25 cellular contexts compared by ENCODE assay signal in genomic region chr11:118900535-118901384, GRCh38. TPM values are rescaled to one million over a fixed set of nuclear protein-coding genes. Genes with fewer than 3 reads are reported as not detected.
DNase-seq lines count a peak whose midpoint lies in the region; ATAC-seq and TF ChIP-seq lines count a peak whose summit lies in the region.
"Had no signal": no experiment of that assay in that cellular context is flagged by ENCODE, and none has a peak within 500 bp of the region (broad histone marks: within the 10 kb centered on the region; RNA-seq: fewer than 3 reads in every experiment).

No MANE protein-coding gene starts in this region.

- BruUV-seq in Calu3 (replicated peaks; lab: Mats Ljungman, UMichigan) = no TSS peak

- H2AFZ ChIP-seq in neuronal stem cell (ENCODE audit: low read length) = no peak overlapping the region

- H3K9ac ChIP-seq in neuronal stem cell (ENCODE audit: low read depth, low read length, poor library complexity) = no peak overlapping the region

- peak overlapping the region; percentile 60 for H3K23ac ChIP-seq in neuronal stem cell (ENCODE audit: low read depth, low read length, poor library complexity)

- peak overlapping the region; percentile 51 for H3K4me3 Mint-ChIP-seq in CD4-positive, alpha-beta T cell
- H3K4me3 Mint-ChIP-seq in Calu3 (ENCODE audit: low read depth, unreplicated experiment) = no peak overlapping the region
- H3K4me3 Mint-ChIP-seq in activated naive CD8-positive, alpha-beta T cell treated with anti-CD3 and anti-CD28 coated beads, Interleukin-2, amount 50 U/mL, for 24 hours = no peak overlapping the region
- H3K4me3 Mint-ChIP-seq: activated T-helper 1 cell treated with anti-CD3 and anti-CD28 coated beads, Interleukin-12 subunit alpha, Interleukin-12 subunit beta, Interleukin-2, Interleukin-4 antibody, amounts not matched to agents 30 ng/mL and 10 ng/mL and 1 ng/mL, durations not matched to agents 14 hours and 24 hours and 36 hours; H9 had no signal

- H3K4me1 ChIP-seq in neuronal stem cell (ENCODE audit: control insufficient read depth in 2 of 2, insufficient read depth in 1 of 2, low read depth in 1 of 2, low read length in 2 of 2) = peaks cover 0 to 4% of the 10 kb centered on the region in 2 donors

- intact Hi-C loops in CD4-positive, alpha-beta T cell (cut with DNase I, micrococcal nuclease) = no loop called here
- intact Hi-C loops in Calu3 (cut with micrococcal nuclease; ENCODE audit: unreplicated experiment) (no loop called here), left colon (cut with DNase I, micrococcal nuclease) (loop anchor here in 1 of 2 donors (5.0 kb wide), 1 partner anchor 37 kb away; no protein-coding TSS in a partner anchor)

- TF ChIP-seq CTCF in CD4-positive, alpha-beta T cell (IDR thresholded peaks at IDR 0.05) = no peak
- TF ChIP-seq CTCF in Calu3 (IDR thresholded peaks at IDR 0.05; ENCODE audit: unreplicated experiment) = no peak

- H3K36me3 Mint-ChIP-seq in CD4-positive, alpha-beta T cell (ENCODE audit: low read depth) = peaks cover 90% of the 10 kb centered on the region
- peaks cover 52% of the 10 kb centered on the region for H3K36me3 Mint-ChIP-seq in Calu3 (ENCODE audit: insufficient read depth, unreplicated experiment)
- H3K36me3 Mint-ChIP-seq in activated naive CD8-positive, alpha-beta T cell treated with anti-CD3 and anti-CD28 coated beads, Interleukin-2, amount 50 U/mL, for 24 hours (ENCODE audit: low read depth) = peaks cover 12% of the 10 kb centered on the region

- no peak overlapping the region for H3K14ac ChIP-seq in neuronal stem cell (ENCODE audit: low read length)

- peaks cover 3% of the 10 kb centered on the region for H3K79me1 ChIP-seq in neuronal stem cell (ENCODE audit: low read depth, low read length)

- H3K4me1 Mint-ChIP-seq in CD4-positive, alpha-beta T cell (ENCODE audit: low read depth) = peaks cover 27% of the 10 kb centered on the region
- H3K4me1 Mint-ChIP-seq in Calu3 (ENCODE audit: low read depth, unreplicated experiment) = peaks cover 10% of the 10 kb centered on the region
- peaks cover 21% of the 10 kb centered on the region for H3K4me1 Mint-ChIP-seq in activated naive CD8-positive, alpha-beta T cell treated with anti-CD3 and anti-CD28 coated beads, Interleukin-2, amount 50 U/mL, for 24 hours

- H3K18ac ChIP-seq in neuronal stem cell (ENCODE audit: low read length) = no peak overlapping the region

- H3K36me3 ChIP-seq in neuronal stem cell (replicated peaks in 1 of 2; ENCODE audit: control insufficient read depth in 2 of 2, insufficient read depth in 2 of 2, low read length in 2 of 2) = peaks cover 38 to 44% of the 10 kb centered on the region in 2 donors

- peak overlapping the region; percentile 43 for H4K8ac ChIP-seq in neuronal stem cell (ENCODE audit: low read depth, low read length)

- H2BK120ac ChIP-seq in neuronal stem cell (ENCODE audit: low read depth, low read length) = no peak overlapping the region

- no peaks in the 10 kb centered on the region for H3K9me3 Mint-ChIP-seq in CD4-positive, alpha-beta T cell
- H3K9me3 Mint-ChIP-seq in Calu3 (ENCODE audit: low read depth, unreplicated experiment) = no peaks in the 10 kb centered on the region
- no peaks in the 10 kb centered on the region for H3K9me3 Mint-ChIP-seq in activated naive CD8-positive, alpha-beta T cell treated with anti-CD3 and anti-CD28 coated beads, Interleukin-2, amount 50 U/mL, for 24 hours
- H3K9me3 Mint-ChIP-seq: activated T-helper 1 cell treated with anti-CD3 and anti-CD28 coated beads, Interleukin-12 subunit alpha, Interleukin-12 subunit beta, Interleukin-2, Interleukin-4 antibody, amounts not matched to agents 30 ng/mL and 10 ng/mL and 1 ng/mL, durations not matched to agents 14 hours and 24 hours and 36 hours; H9 had no signal

- H3K27me3 Mint-ChIP-seq in CD4-positive, alpha-beta T cell = no peaks in the 10 kb centered on the region
- H3K27me3 Mint-ChIP-seq in Calu3 (ENCODE audit: unreplicated experiment) = no peaks in the 10 kb centered on the region
- no peaks in the 10 kb centered on the region for H3K27me3 Mint-ChIP-seq in activated naive CD8-positive, alpha-beta T cell treated with anti-CD3 and anti-CD28 coated beads, Interleukin-2, amount 50 U/mL, for 24 hours

- H3K9me3 ChIP-seq in CD4-positive, alpha-beta T cell (ENCODE audit: control insufficient read depth, low read length) = no peaks in the 10 kb centered on the region
- H3K9me3 ChIP-seq in neuronal stem cell (replicated peaks in 1 of 2; ENCODE audit: control insufficient read depth in 2 of 2, insufficient read depth in 1 of 2, low read depth in 1 of 2, low read length in 2 of 2) = no peaks in the 10 kb centered on the region
- H3K9me3 ChIP-seq: transverse colon had no signal

- POLR2A ChIA-PET in CD4-positive, alpha-beta T cell (lab: Charles Lee) = interaction anchor here (0.5 to 3.0 kb wide), 4 partner anchors 12 to 109 kb away, joined by 3 to 16 read pairs (median 4); partner anchors contain the start of gene DDX6

- H3K4me3 ChIP-seq in neuronal stem cell (ENCODE audit: low read length in 2 of 2) = no peak overlapping the region
- H3K4me3 ChIP-seq: GM12878, SK-N-MC, transverse colon had no signal

- no peak overlapping the region for H4K91ac ChIP-seq in neuronal stem cell (ENCODE audit: low read depth, low read length, poor library complexity)

- CTCF ChIA-PET in CD4-positive, alpha-beta T cell (lab: Charles Lee) = no interaction called here
- CTCF ChIA-PET in Calu3 (lab: Charles Lee) = no interaction called here

- H3K27ac Mint-ChIP-seq in CD4-positive, alpha-beta T cell = peak overlapping the region; percentile 97
- H3K27ac Mint-ChIP-seq in Calu3 (ENCODE audit: unreplicated experiment) = peak overlapping the region; percentile 69
- peak overlapping the region; percentile 49 for H3K27ac Mint-ChIP-seq in activated naive CD8-positive, alpha-beta T cell treated with anti-CD3 and anti-CD28 coated beads, Interleukin-2, amount 50 U/mL, for 24 hours
- H3K27ac Mint-ChIP-seq: activated T-helper 1 cell treated with anti-CD3 and anti-CD28 coated beads, Interleukin-12 subunit alpha, Interleukin-12 subunit beta, Interleukin-2, Interleukin-4 antibody, amounts not matched to agents 30 ng/mL and 10 ng/mL and 1 ng/mL, durations not matched to agents 14 hours and 24 hours and 36 hours had no signal

- no CpG with 5 or more reads among the region's 29 CpGs for WGBS in neuronal stem cell (ENCODE audit: extremely low coverage in 2 of 2, insufficient read length in 2 of 2, insufficient replicate concordance in 1 of 2), 2 donors

- H2AK5ac ChIP-seq in neuronal stem cell (ENCODE audit: low read depth, low read length) = no peak overlapping the region

- H2BK12ac ChIP-seq in neuronal stem cell (ENCODE audit: low read length) = no peak overlapping the region

- peak overlapping the region; percentile 35 for H2BK5ac ChIP-seq in neuronal stem cell (ENCODE audit: low read length)

- H3K4ac ChIP-seq in neuronal stem cell (ENCODE audit: low read length) = no peak overlapping the region

- DNase-seq in CD4-positive, alpha-beta T cell = no peak
- DNase-seq in Calu3 (no peak), neuronal stem cell (ENCODE audit: low spot score) (no peak), GM19238 (ENCODE audit: insufficient read length, low spot score) (no peak), left colon (no peak)
- no peak for DNase-seq in activated naive CD8-positive, alpha-beta T cell treated with anti-CD3 and anti-CD28 coated beads, Interleukin-2, amount 50 U/mL, for 24 hours
- DNase-seq in activated CD4-positive, CD25-positive, alpha-beta regulatory T cell treated with anti-CD3 and anti-CD28 coated beads, Interleukin-2, amount 50 U/mL, for 72 hours = no peak
- DNase-seq: activated CD4-positive, CD25-positive, alpha-beta regulatory T cell; AML-193; DMS153; GDM1; H9; NCI-H1417 treated with DMSO at 0.1 percent for 48 hours; NCI-H2227 treated with DMSO at 0.1 percent for 48 hours; nucleus accumbens; stimulated activated CD4-positive, alpha-beta T cell treated with anti-CD3 and anti-CD28 coated beads, Interleukin-15, amount 100 ng/mL, for 24 hours; transverse colon had no signal

- H3K4me2 ChIP-seq in neuronal stem cell (ENCODE audit: insufficient read depth, low read length, poor library complexity, severe bottlenecking) = no peak overlapping the region

- no peak overlapping the region for H3K27ac ChIP-seq in CD4-positive, alpha-beta T cell (ENCODE audit: low read depth, low read length)
- no peak overlapping the region for H3K27ac ChIP-seq in neuronal stem cell (replicated peaks; ENCODE audit: low read length)
- H3K27ac ChIP-seq: SK-N-MC, transverse colon had no signal

- no peak for ATAC-seq in CD4-positive, alpha-beta T cell (ENCODE audit: poor library complexity)
- no peak for ATAC-seq in activated naive CD8-positive, alpha-beta T cell treated with anti-CD3 and anti-CD28 coated beads, Interleukin-2, amount 50 U/mL, for 24 hours
- no peak for ATAC-seq in left colon
- ATAC-seq: GM12878 had no signal

- no peak overlapping the region for H2BK15ac ChIP-seq in neuronal stem cell (ENCODE audit: low read length)

- H3K27me3 ChIP-seq in CD4-positive, alpha-beta T cell (ENCODE audit: control insufficient read depth, insufficient read depth, low read length) = no peaks in the 10 kb centered on the region
- H3K27me3 ChIP-seq in neuronal stem cell (ENCODE audit: control insufficient read depth in 3 of 3, insufficient read depth in 3 of 3, low read depth in 1 of 3, low read length in 3 of 3) = no peaks in the 10 kb centered on the region
- H3K27me3 ChIP-seq: transverse colon had no signal

RNA-seq across cellular contexts. Expression of gene CXCR5, which starts 17.1 kb away (rescaled TPM):
- total RNA-seq in CD4-positive, alpha-beta T cell = 10 to 100 TPM; 13.2 to 14.3 TPM
- total RNA-seq in Calu3 (2022) (not detected in 2 replicates), left colon (under 1 TPM; 0.12 to 0.39 TPM)
- polyA plus RNA-seq in neuronal stem cell (2013, experiment 1 of 2) = not detected
- polyA plus RNA-seq in neuronal stem cell (2013, experiment 2 of 2) = not detected
- total RNA-seq: fibroblast of lung, M059J had no signal
- polyA plus RNA-seq: fibroblast of lung had no signal

RNA-seq across cellular contexts. Expression of gene BCL9L, which starts 25.0 kb away (rescaled TPM):
- 100 to 1,000 TPM; 326 to 332 TPM for total RNA-seq in CD4-positive, alpha-beta T cell
- total RNA-seq in Calu3 (2022) (57.9 and 68.4 TPM in 2 replicates), left colon (10 to 100 TPM; 36.4 to 36.5 TPM)
- polyA plus RNA-seq in neuronal stem cell (2013, experiment 1 of 2) = 32.8 TPM
- 34.6 TPM for polyA plus RNA-seq in neuronal stem cell (2013, experiment 2 of 2)

RNA-seq across cellular contexts. Expression of gene UPK2, which starts 55.3 kb away (rescaled TPM):
- under 1 TPM in 1 of 2 experiments, not detected in 1; 0.27 TPM for total RNA-seq in CD4-positive, alpha-beta T cell
- total RNA-seq in Calu3 (2022) (3.5 and 5.2 TPM in 2 replicates), left colon (not detected)
- 0.50 TPM for polyA plus RNA-seq in neuronal stem cell (2013, experiment 1 of 2)
- 0.47 TPM for polyA plus RNA-seq in neuronal stem cell (2013, experiment 2 of 2)
- total RNA-seq: activated CD8-positive, alpha-beta memory T cell treated with anti-CD3 and anti-CD28 coated beads for 36 hours; activated T-helper 1 cell treated with anti-CD3 and anti-CD28 coated beads, Interleukin-12 subunit alpha, Interleukin-12 subunit beta, Interleukin-2, Interleukin-4 antibody, amounts not matched to agents 30 ng/mL and 10 ng/mL and 1 ng/mL, durations not matched to agents 14 hours and 24 hours and 36 hours; fibroblast of lung; left lobe of liver; M059J; mononuclear cell; transverse colon had no signal
- polyA plus RNA-seq: fibroblast of lung had no signal

Comparison
In these comparisons a context has a peak if more than half of its experiments do, and no peak if none do; other contexts are left out.
1. RNA of gene CXCR5, which starts 17.1 kb away (total RNA-seq): 13.2 to 14.3 TPM in CD4-positive, alpha-beta T cell; 0.12 to 0.39 TPM in left colon and not detected in Calu3; every median in the first group is over 10 times any median in the second.
2. Peak in every context shown above with its lines, with median percentiles within 50 percentile points of each other: H3K27ac Mint-ChIP-seq.